ENCODE assay signal across 12 cellular contexts in the genomic region with DNA sequence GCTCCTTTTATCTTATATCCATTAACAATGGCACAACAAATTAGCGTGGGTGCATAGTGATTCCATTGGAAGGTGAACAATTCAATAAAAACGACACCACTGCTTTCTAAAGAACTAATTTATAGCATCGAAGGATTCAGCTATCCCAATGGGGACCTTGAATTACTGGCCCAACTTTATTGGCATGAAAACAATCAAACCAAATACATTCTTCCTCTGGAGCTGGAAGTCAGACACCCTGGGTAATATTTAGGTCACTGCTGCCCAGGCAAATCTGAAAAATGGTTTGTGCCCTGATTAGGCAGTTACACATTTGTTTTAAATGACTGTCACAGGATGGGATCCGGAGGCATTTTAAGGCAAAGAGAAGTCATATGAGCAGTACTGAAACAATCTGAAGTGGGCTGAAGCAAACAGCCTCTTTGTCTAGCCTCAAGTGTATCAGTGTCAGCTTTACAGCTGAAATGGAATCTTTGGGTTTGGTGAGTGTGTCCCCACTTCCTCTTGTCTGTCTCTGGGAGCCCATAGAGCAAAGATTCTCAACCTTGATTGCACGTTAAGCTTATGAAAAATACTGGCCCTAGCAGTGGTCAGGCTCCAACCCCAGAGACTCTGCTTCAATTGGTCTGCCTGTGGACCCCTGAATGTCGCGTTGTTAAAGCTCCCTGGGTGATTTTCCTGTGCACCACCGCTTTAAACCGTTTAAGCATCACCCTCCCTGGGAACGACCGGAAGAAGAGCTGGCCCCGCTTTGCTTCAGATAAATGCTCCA. TPM values are rescaled to one million over a fixed set of nuclear protein-coding genes. Genes with fewer than 3 reads are reported as not detected.
DNase-seq lines count a peak whose midpoint lies in the region; ATAC-seq and TF ChIP-seq lines count a peak whose summit lies in the region.
"Had no signal": no experiment of that assay in that cellular context is flagged by ENCODE, and none has a peak within 500 bp of the region (broad histone marks: within the 10 kb centered on the region; RNA-seq: fewer than 3 reads in every experiment).

No MANE protein-coding gene starts in this region.

- CTCF ChIA-PET in activated CD8-positive, alpha-beta T cell treated with anti-CD3 and anti-CD28 coated beads, Interleukin-2, amount 10 ng/mL, durations not matched to agents 7 days and 5 days (lab: Charles Lee), result interaction anchor here (0.8 to 1.3 kb wide), 8 partner anchors 12 to 71 kb away, joined by 3 to 9 read pairs (median 3); partner anchors contain the start of gene CDK5R1

- POLR2A ChIA-PET in activated CD8-positive, alpha-beta T cell treated with anti-CD3 and anti-CD28 coated beads, Interleukin-2, amount 10 ng/mL, durations not matched to agents 7 days and 5 days (lab: Charles Lee), result interaction anchor here (0.6 to 2.6 kb wide), 2 partner anchors 12 to 91 kb away, joined by 3 to 22 read pairs; no protein-coding TSS in a partner anchor

- peak overlapping the region; percentile 81 for H3K27ac Mint-ChIP-seq in activated CD8-positive, alpha-beta T cell treated with anti-CD3 and anti-CD28 coated beads, Interleukin-2, amount 10 ng/mL, durations not matched to agents 7 days and 5 days
- peak overlapping the region; percentile 14 for H3K27ac Mint-ChIP-seq in nephron progenitor cell
- H3K27ac Mint-ChIP-seq: dendritic cell treated with granulocyte-macrophage colony-stimulating factor and Interleukin-4, amounts not matched to agents 40 ng/mL and 50 ng/mL, for 4 days had no signal

- peak; percentile 40 for ATAC-seq in activated CD8-positive, alpha-beta T cell treated with anti-CD3 and anti-CD28 coated beads, Interleukin-2, amount 10 ng/mL, durations not matched to agents 7 days and 5 days

- peak overlapping the region; percentile 30 for H3K4me3 Mint-ChIP-seq in activated CD8-positive, alpha-beta T cell treated with anti-CD3 and anti-CD28 coated beads, Interleukin-2, amount 10 ng/mL, durations not matched to agents 7 days and 5 days
- H3K4me3 Mint-ChIP-seq in nephron progenitor cell, result peak overlapping the region; percentile 52
- H3K4me3 Mint-ChIP-seq: dendritic cell treated with granulocyte-macrophage colony-stimulating factor and Interleukin-4, amounts not matched to agents 40 ng/mL and 50 ng/mL, for 4 days had no signal

- TF ChIP-seq CTCF in GM20000 (IDR thresholded peaks at IDR 0.05; ENCODE audit: extremely low read depth, missing control alignments) (no peak), nephron progenitor cell (IDR thresholded peaks at IDR 0.05) (no peak)

- no peaks in the 10 kb centered on the region for H3K27me3 Mint-ChIP-seq in activated CD8-positive, alpha-beta T cell treated with anti-CD3 and anti-CD28 coated beads, Interleukin-2, amount 10 ng/mL, durations not matched to agents 7 days and 5 days (ENCODE audit: low read depth)
- no peaks in the 10 kb centered on the region for H3K27me3 Mint-ChIP-seq in nephron progenitor cell (ENCODE audit: low read depth, poor library complexity)

- DNase-seq in NCI-H1092 treated with DMSO at 0.1 percent for 48 hours (lab: John Stamatoyannopoulos, UW), result peak; percentile 39
- DNase-seq in NCI-H1092 (lab: John Stamatoyannopoulos, UW), result no peak
- DNase-seq in GM20000 (ENCODE audit: low spot score), result peak; percentile 60
- DNase-seq in activated CD8-positive, alpha-beta T cell treated with anti-CD3 and anti-CD28 coated beads, Interleukin-2, amount 10 ng/mL, durations not matched to agents 7 days and 5 days, result peak; percentile 41
- DNase-seq in nephron progenitor cell, result no peak
- DNase-seq in NCI-H146 treated with DMSO at 0.1 percent for 48 hours (lab: John Stamatoyannopoulos, UW; ENCODE audit: unreplicated experiment), result no peak
- no peak for DNase-seq in GF-D8 (lab: John Stamatoyannopoulos, UW)
- DNase-seq in NCI-H187 (lab: John Stamatoyannopoulos, UW), result no peak
- DNase-seq: head of caudate nucleus; stimulated activated CD4-positive, alpha-beta T cell treated with anti-CD3 and anti-CD28 coated beads, Interleukin-1b, Interleukin-23, amount 100 ng/mL, for 48 hours; trophoblast cell had no signal

- H3K9me3 Mint-ChIP-seq in activated CD8-positive, alpha-beta T cell treated with anti-CD3 and anti-CD28 coated beads, Interleukin-2, amount 10 ng/mL, durations not matched to agents 7 days and 5 days (ENCODE audit: insufficient read depth), result no peaks in the 10 kb centered on the region
- no peaks in the 10 kb centered on the region for H3K9me3 Mint-ChIP-seq in nephron progenitor cell
- H3K9me3 Mint-ChIP-seq: dendritic cell treated with granulocyte-macrophage colony-stimulating factor and Interleukin-4, amounts not matched to agents 40 ng/mL and 50 ng/mL, for 4 days had no signal

- H3K4me1 Mint-ChIP-seq in activated CD8-positive, alpha-beta T cell treated with anti-CD3 and anti-CD28 coated beads, Interleukin-2, amount 10 ng/mL, durations not matched to agents 7 days and 5 days (ENCODE audit: low read depth), result peaks cover 67% of the 10 kb centered on the region
- peaks cover 60% of the 10 kb centered on the region for H3K4me1 Mint-ChIP-seq in nephron progenitor cell

- peaks cover 2% of the 10 kb centered on the region for H3K36me3 Mint-ChIP-seq in activated CD8-positive, alpha-beta T cell treated with anti-CD3 and anti-CD28 coated beads, Interleukin-2, amount 10 ng/mL, durations not matched to agents 7 days and 5 days (ENCODE audit: low read depth)
- no peaks in the 10 kb centered on the region for H3K36me3 Mint-ChIP-seq in nephron progenitor cell (ENCODE audit: low read depth)

RNA-seq across cellular contexts. Expression of gene CDK5R1, which starts 30.3 kb away (rescaled TPM):
- total RNA-seq in activated CD8-positive, alpha-beta T cell treated with anti-CD3 and anti-CD28 coated beads, Interleukin-2, amount 10 ng/mL, durations not matched to agents 7 days and 5 days, result 1 to 10 TPM; 5.8 to 6.5 TPM

Comparison
In these comparisons a context has a peak if more than half of its experiments do, and no peak if none do; other contexts are left out.
1. DNase-seq: peak in NCI-H1092 treated with DMSO at 0.1 percent for 48 hours (single experiment), GM20000 (single experiment) and activated CD8-positive, alpha-beta T cell treated with anti-CD3 and anti-CD28 coated beads, Interleukin-2, amount 10 ng/mL, durations not matched to agents 7 days and 5 days (single experiment); none in NCI-H1092 (single experiment), nephron progenitor cell (single experiment), NCI-H146 treated with DMSO at 0.1 percent for 48 hours (single experiment), GF-D8 (single experiment) and NCI-H187 (0 of 2).